In the genomic region with DNA sequence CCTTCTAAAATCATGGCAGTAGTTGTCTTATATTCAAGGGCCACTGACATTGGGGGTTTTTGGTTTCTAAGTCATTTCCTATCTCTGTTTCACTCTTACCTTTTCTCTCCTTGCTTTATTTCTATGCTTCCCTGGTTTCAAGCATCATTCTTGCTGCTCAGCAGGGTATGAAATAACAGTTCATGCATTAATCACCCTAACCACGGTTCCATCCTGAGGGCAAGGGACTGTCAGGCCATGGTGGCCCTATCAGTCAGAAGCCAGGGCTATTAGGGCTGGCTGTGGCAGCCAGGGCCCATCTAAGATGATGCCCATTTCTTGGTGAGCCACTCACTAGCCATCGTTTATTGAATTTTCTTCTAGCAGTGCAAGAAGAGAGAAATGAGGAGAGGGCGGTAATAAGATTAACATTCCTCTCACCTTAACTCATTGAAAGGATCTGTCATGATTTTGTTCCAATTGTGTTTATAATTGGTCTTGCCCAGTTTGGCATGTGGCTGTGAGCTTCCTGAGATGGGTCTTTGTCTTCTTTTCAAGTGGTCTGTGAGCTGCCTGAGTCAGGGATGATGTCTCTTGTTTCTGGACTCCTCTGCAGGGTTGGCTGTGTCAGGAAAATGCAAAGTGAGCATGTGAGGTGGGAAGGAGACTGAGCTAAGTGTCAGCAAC, we compare ENCODE assay signal across 8 cellular contexts. TPM values are rescaled to one million over a fixed set of nuclear protein-coding genes. Genes with fewer than 3 reads are reported as not detected.
DNase-seq lines count a peak whose midpoint lies in the region; ATAC-seq and TF ChIP-seq lines count a peak whose summit lies in the region.

No MANE protein-coding gene starts in this region.

- H3K9me2 ChIP-seq in hepatocyte (replicated peaks; ENCODE audit: insufficient read depth) (no peaks in the 10 kb centered on the region), Karpas-422 (replicated peaks; ENCODE audit: insufficient read depth, low read length) (no peaks in the 10 kb centered on the region)

- H3K4me1 ChIP-seq in BLaER1 treated with 17β-estradiol and CSF1 and Interleukin-3, amounts not matched to agents 10 nM and 100 nM, result peaks cover 21 to 77% (median 54%) of the 10 kb centered on the region in 10 experiments
- peaks cover 74% of the 10 kb centered on the region for H3K4me1 ChIP-seq in hepatocyte (ENCODE audit: insufficient read depth)
- H3K4me1 ChIP-seq in Karpas-422 (ENCODE audit: low read length), result no peaks in the 10 kb centered on the region

- H3K36me3 ChIP-seq in BLaER1 treated with 17β-estradiol and CSF1 and Interleukin-3, amounts not matched to agents 10 nM and 100 nM, result 0 out of 22 replicates have a peak, but pooled peaks cover 0 to 7% (median 0%) of the 10 kb centered on the region in 11 experiments
- H3K36me3 ChIP-seq in hepatocyte (replicated peaks; ENCODE audit: insufficient read depth, low read depth), result no peaks in the 10 kb centered on the region
- no peaks in the 10 kb centered on the region for H3K36me3 ChIP-seq in Karpas-422 (ENCODE audit: insufficient read depth, low read length)

- ATAC-seq in GM19438 (IDR thresholded peaks at IDR 0.05; ENCODE audit: low read depth, unreplicated experiment), result peak; percentile 65

- TF ChIP-seq CTCF in hepatocyte (IDR thresholded peaks at IDR 0.05; ENCODE audit: poor library complexity) (no peak), GM10266 (IDR thresholded peaks at IDR 0.05; ENCODE audit: control insufficient read depth, insufficient read depth, low read depth, missing control alignments) (no peak)

- H3K79me2 ChIP-seq in hepatocyte (peaks cover 18% of the 10 kb centered on the region), Karpas-422 (ENCODE audit: low read length) (no peaks in the 10 kb centered on the region)

- peaks cover 0 to 6% (median 0%) of the 10 kb centered on the region in 11 experiments; a peak in 3 of 22 replicates for H3K27me3 ChIP-seq in BLaER1 treated with 17β-estradiol and CSF1 and Interleukin-3, amounts not matched to agents 10 nM and 100 nM
- H3K27me3 ChIP-seq in hepatocyte (no peaks in the 10 kb centered on the region), Karpas-422 (ENCODE audit: low read length) (no peaks in the 10 kb centered on the region)

- H3K4me3 ChIP-seq in BLaER1 treated with 17β-estradiol and CSF1 and Interleukin-3, amounts not matched to agents 10 nM and 100 nM, result no peak overlapping the region
- H3K4me3 ChIP-seq in hepatocyte (no peak overlapping the region), Karpas-422 (ENCODE audit: low read length) (no peak overlapping the region)

- 0 out of 22 replicates have a peak, but pooled peaks cover 0 to 5% (median 0%) of the 10 kb centered on the region in 11 experiments for H3K9me3 ChIP-seq in BLaER1 treated with 17β-estradiol and CSF1 and Interleukin-3, amounts not matched to agents 10 nM and 100 nM (replicated peaks in 1 of 11)
- H3K9me3 ChIP-seq in hepatocyte (ENCODE audit: low read depth) (no peaks in the 10 kb centered on the region), Karpas-422 (ENCODE audit: low read length) (no peaks in the 10 kb centered on the region)

- H4K20me1 ChIP-seq in BLaER1 treated with 17β-estradiol and CSF1 and Interleukin-3, amounts not matched to agents 10 nM and 100 nM, result peaks cover 0 to 94% (median 0%) of the 10 kb centered on the region in 11 experiments; a peak in 7 of 22 replicates
- H4K20me1 ChIP-seq in hepatocyte (ENCODE audit: insufficient read depth, poor library complexity, severe bottlenecking), result no peaks in the 10 kb centered on the region
- peaks cover 8% of the 10 kb centered on the region; the same call in 1 of the 2 replicates for H4K20me1 ChIP-seq in Karpas-422 (ENCODE audit: insufficient read depth, low read depth, low read length)

- H2AFZ ChIP-seq in hepatocyte, result no peak overlapping the region
- H2AFZ ChIP-seq in Karpas-422 (ENCODE audit: low read length), result no peak overlapping the region

- peak overlapping the region in 3 of 11 experiments; percentile 27 to 73 (median 70); a peak in 3 of 22 replicates for H3K27ac ChIP-seq in BLaER1 treated with 17β-estradiol and CSF1 and Interleukin-3, amounts not matched to agents 10 nM and 100 nM
- peak overlapping the region; percentile 85 for H3K27ac ChIP-seq in hepatocyte
- no peak overlapping the region for H3K27ac ChIP-seq in Karpas-422 (ENCODE audit: low read length)

- peak; percentile 51 for DNase-seq in HS-5 (ENCODE audit: low read depth)
- DNase-seq in hepatocyte (ENCODE audit: low spot score), result no peak
- no peak for DNase-seq in Karpas-422
- no peak for DNase-seq in cerebellar nuclear complex (lab: John Stamatoyannopoulos, UW)
- DNase-seq in activated CD4-positive, alpha-beta T cell treated with anti-CD3 and anti-CD28 coated beads for 48 hours, result no peak
- DNase-seq in GM10266 (ENCODE audit: extremely low spot score), result no peak

- 78% methylated on average over 3 of the region's 3 CpGs for WGBS in hepatocyte (ENCODE audit: low lambda C conversion rate, missing lambda C conversion rate)

- peak overlapping the region; percentile 28 to 89 (median 51); a peak in 21 of 22 replicates for H3K4me2 ChIP-seq in BLaER1 treated with 17β-estradiol and CSF1 and Interleukin-3, amounts not matched to agents 10 nM and 100 nM
- H3K4me2 ChIP-seq in hepatocyte (peak overlapping the region; percentile 28), Karpas-422 (ENCODE audit: low read depth, low read length, poor library complexity, severe bottlenecking) (no peak overlapping the region)

- no peak overlapping the region for H3K9ac ChIP-seq in BLaER1 treated with 17β-estradiol and CSF1 and Interleukin-3, amounts not matched to agents 10 nM and 100 nM
- H3K9ac ChIP-seq in Karpas-422 (ENCODE audit: low read length), result no peak overlapping the region

RNA-seq across cellular contexts. Expression of gene CYSTM1, which starts 45.2 kb away (rescaled TPM):
- total RNA-seq in hepatocyte, result 111 and 120 TPM in 2 replicates
- polyA plus RNA-seq in hepatocyte, result 196 and 262 TPM in 2 replicates
- 17.8 and 28.5 TPM in 2 replicates for total RNA-seq in Karpas-422 (2014; rRNA removed; shearing (Covaris generic); ENCODE audit: low replicate concordance)
